8 cellular contexts compared by ENCODE assay signal in the genomic region with DNA sequence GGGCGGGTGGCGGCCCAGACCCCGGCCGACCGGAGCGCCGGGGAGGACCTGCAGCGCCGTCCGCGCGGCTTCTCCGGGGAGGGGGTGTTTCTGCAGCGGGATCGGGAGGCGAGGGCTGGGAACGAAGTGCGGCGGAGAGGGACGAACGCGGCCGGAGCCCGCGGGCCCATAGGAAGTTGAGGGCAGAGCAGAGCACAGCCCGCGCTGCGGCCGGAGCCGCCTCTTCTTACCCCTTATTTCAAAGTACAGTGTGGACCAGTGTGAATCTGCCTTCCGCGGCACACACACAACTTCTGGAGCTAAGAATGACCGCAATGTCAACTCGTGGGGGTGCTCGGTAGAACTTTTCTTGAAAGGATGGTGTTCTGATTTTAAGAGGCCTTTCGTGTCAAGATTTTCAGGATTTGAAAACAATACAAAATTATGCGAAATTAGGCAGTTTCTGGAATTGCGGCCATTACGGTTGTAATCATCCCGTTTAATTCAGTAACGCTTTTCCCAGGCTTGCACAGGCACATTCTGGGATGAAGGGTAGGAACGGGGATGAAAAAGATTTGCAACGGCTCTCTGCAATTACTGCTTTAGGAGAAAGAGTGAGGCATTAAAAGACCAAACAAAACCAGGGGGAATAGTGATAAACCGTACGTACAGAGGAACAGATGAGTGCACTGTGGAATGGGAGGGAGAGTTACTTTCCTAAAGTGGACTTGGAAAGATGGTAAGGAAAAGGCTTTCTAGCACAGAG. TPM values are rescaled to one million over a fixed set of nuclear protein-coding genes. Genes with fewer than 3 reads are reported as not detected.
DNase-seq lines count a peak whose midpoint lies in the region; ATAC-seq and TF ChIP-seq lines count a peak whose summit lies in the region.

No MANE protein-coding gene starts in this region.

- peak overlapping the region; percentile 97 for H3K27ac Mint-ChIP-seq in activated naive CD8-positive, alpha-beta T cell
- peak overlapping the region; percentile 96 for H3K27ac Mint-ChIP-seq in osteocyte (ENCODE audit: unreplicated experiment)

- peak; percentile 34 for ATAC-seq in GM19351 (IDR thresholded peaks at IDR 0.05; ENCODE audit: unreplicated experiment)
- peak; percentile 24 for ATAC-seq in HG03457 (IDR thresholded peaks at IDR 0.05; ENCODE audit: unreplicated experiment)

- H4K20me1 ChIP-seq in PC-9 (ENCODE audit: insufficient read depth): no peaks in the 10 kb centered on the region

- peaks cover 16% of the 10 kb centered on the region for H3K4me1 ChIP-seq in PC-9 (replicated peaks; ENCODE audit: insufficient read depth)
- peaks cover 18% of the 10 kb centered on the region for H3K4me1 ChIP-seq in vagina

- peak; percentile 33 for DNase-seq in COLO829 (ENCODE audit: low spot score)
- DNase-seq in PC-9: peak; percentile 41 to 55
- DNase-seq in head of caudate nucleus: peak in 41 of 42 donors; percentile 26 to 78 (median 53)
- DNase-seq in osteocyte (ENCODE audit: extremely low spot score, unreplicated experiment): no peak
- DNase-seq in vagina (ENCODE audit: extremely low spot score in 2 of 2): no peak

- TF ChIP-seq CTCF in PC-9 (conservative IDR thresholded peaks at IDR 0.05) (no peak), osteocyte (IDR thresholded peaks at IDR 0.05) (no peak), vagina (IDR thresholded peaks at IDR 0.05) (no peak)

- H3K36me3 Mint-ChIP-seq in activated naive CD8-positive, alpha-beta T cell: no peaks in the 10 kb centered on the region
- H3K36me3 Mint-ChIP-seq in osteocyte (ENCODE audit: unreplicated experiment): no peaks in the 10 kb centered on the region

- peak overlapping the region; percentile 92 for H2AFZ ChIP-seq in PC-9

- H3K9me3 ChIP-seq in PC-9 (ENCODE audit: insufficient read depth, low read depth) (no peaks in the 10 kb centered on the region), vagina (no peaks in the 10 kb centered on the region)

- peaks cover 35% of the 10 kb centered on the region for H3K79me2 ChIP-seq in PC-9 (ENCODE audit: low read depth)

- H3K27me3 Mint-ChIP-seq in activated naive CD8-positive, alpha-beta T cell: no peaks in the 10 kb centered on the region
- H3K27me3 Mint-ChIP-seq in osteocyte (ENCODE audit: unreplicated experiment): no peaks in the 10 kb centered on the region

- peak overlapping the region; percentile 95 for H3K4me3 Mint-ChIP-seq in activated naive CD8-positive, alpha-beta T cell
- peak overlapping the region; percentile 87 for H3K4me3 Mint-ChIP-seq in osteocyte (ENCODE audit: unreplicated experiment)

- H3K27me3 ChIP-seq in PC-9 (ENCODE audit: insufficient read depth, low read depth) (no peaks in the 10 kb centered on the region), vagina (no peaks in the 10 kb centered on the region)

- H3K9me2 ChIP-seq in PC-9 (ENCODE audit: insufficient read depth): no peaks in the 10 kb centered on the region

- peaks cover 3% of the 10 kb centered on the region; the same call in 1 of the 2 replicates for H3F3A ChIP-seq in PC-9 (ENCODE audit: insufficient read depth, low read depth)

- BruUV-seq in PC-9 (replicated peaks; lab: Mats Ljungman, UMichigan): TSS peak; percentile 48

- H3K27ac ChIP-seq in PC-9: peak overlapping the region; percentile 57
- H3K27ac ChIP-seq in vagina: peak overlapping the region; percentile 97

- intact Hi-C loops in PC-9 (cut with micrococcal nuclease; ENCODE audit: unreplicated experiment) (loop anchor here (5.0 kb wide), 1 partner anchor 236 kb away; the partner anchor contains the start of gene DIAPH3), head of caudate nucleus (cut with DNase I) (loop anchor here (10.0 kb wide), 1 partner anchor 233 kb away; the partner anchor contains the start of gene DIAPH3), vagina (cut with DNase I) (no loop called here)

- no peak for TF ChIP-seq POLR2A in vagina (IDR thresholded peaks at IDR 0.05)

- no peaks in the 10 kb centered on the region for H3K9me3 Mint-ChIP-seq in activated naive CD8-positive, alpha-beta T cell (ENCODE audit: low read depth)
- H3K9me3 Mint-ChIP-seq in osteocyte (ENCODE audit: unreplicated experiment): no peaks in the 10 kb centered on the region

- H3K36me3 ChIP-seq in PC-9 (ENCODE audit: low read depth) (no peaks in the 10 kb centered on the region), vagina (no peaks in the 10 kb centered on the region)

- H3K4me2 ChIP-seq in PC-9: peak overlapping the region; percentile 99

- H3K4me3 ChIP-seq in PC-9: peak overlapping the region; percentile 72
- peak overlapping the region; percentile 51 to 85 for H3K4me3 ChIP-seq in vagina

- CTCF ChIA-PET in PC-9 (lab: Charles Lee): no interaction called here

- POLR2A ChIA-PET in PC-9 (lab: Charles Lee; ENCODE audit: unreplicated experiment): no interaction called here

- H3K4me1 Mint-ChIP-seq in activated naive CD8-positive, alpha-beta T cell (ENCODE audit: low read depth): peaks cover 39% of the 10 kb centered on the region
- H3K4me1 Mint-ChIP-seq in osteocyte (ENCODE audit: unreplicated experiment): peaks cover 18% of the 10 kb centered on the region

RNA-seq across cellular contexts. Expression of gene TDRD3, which starts 0.8 kb away (rescaled TPM):
- total RNA-seq in PC-9 (2021) (13.9 and 17.3 TPM in 2 replicates), osteocyte (27.6 and 30.3 TPM in 2 replicates), vagina (24.6 TPM)

Comparison
In these comparisons a context has a peak if more than half of its experiments do, and no peak if none do; other contexts are left out.
1. DNase-seq: peak in COLO829 (single experiment), PC-9 (2 of 2) and head of caudate nucleus (41 of 42); none in osteocyte (single experiment) and vagina (0 of 2).